Comparison of ENCODE assay signal across 8 cellular contexts in genomic region chr22:19109198-19110063, GRCh38. TPM values are rescaled to one million over a fixed set of nuclear protein-coding genes. Genes with fewer than 3 reads are reported as not detected.
A peak's percentile ranks its signal among the peaks of the same experiment; 100 is the strongest.
DNase-seq lines count a peak whose midpoint lies in the region; ATAC-seq and TF ChIP-seq lines count a peak whose summit lies in the region.

No MANE protein-coding gene starts in this region.

- H3K9me3 ChIP-seq in OCI-LY7 (ENCODE audit: low read length) (no peaks in the 10 kb centered on the region), suprapubic skin (no peaks in the 10 kb centered on the region), neural progenitor cell (ENCODE audit: low read depth) (no peaks in the 10 kb centered on the region)

- H3K9ac ChIP-seq in neural progenitor cell = no peak overlapping the region

- H3K4me1 Mint-ChIP-seq in neural progenitor cell = peaks cover 32% of the 10 kb centered on the region

- DNase-seq in OCI-LY7 (ENCODE audit: low spot score) (peak; percentile 75), amniotic epithelial cell (ENCODE audit: low read depth) (peak; percentile 95), kidney tubule cell (ENCODE audit: low spot score) (peak; percentile 50), suprapubic skin (ENCODE audit: low spot score in 2 of 2) (peak in 1 of 2 donors; percentile 82), neural progenitor cell (ENCODE audit: low spot score) (no peak), anterior cingulate cortex (lab: John Stamatoyannopoulos, UW) (no peak)

- CTCF ChIA-PET in OCI-LY7 (lab: Charles Lee; ENCODE audit: unreplicated experiment) = interaction anchor here (0.7 kb wide), 1 partner anchor 10 kb away, joined by 7 read pairs; no protein-coding TSS in a partner anchor

- WGBS in suprapubic skin = 29% methylated on average over 7 of the region's 7 CpGs

- H3K27ac ChIP-seq in OCI-LY7 (ENCODE audit: low read depth, low read length, poor library complexity, severe bottlenecking) (peak overlapping the region; percentile 19), suprapubic skin (peak overlapping the region; percentile 52), neural progenitor cell (no peak overlapping the region)

- peaks cover 28% of the 10 kb centered on the region for H3K4me1 ChIP-seq in OCI-LY7 (ENCODE audit: insufficient read depth, low read length, poor library complexity, severe bottlenecking)
- H3K4me1 ChIP-seq in suprapubic skin = peaks cover 59% of the 10 kb centered on the region
- peaks cover 20% of the 10 kb centered on the region for H3K4me1 ChIP-seq in neural progenitor cell

- peak; percentile 86 for ATAC-seq in GM18868 (IDR thresholded peaks at IDR 0.05; ENCODE audit: unreplicated experiment)
- peak; percentile 83 for ATAC-seq in HG02884 (IDR thresholded peaks at IDR 0.05; ENCODE audit: unreplicated experiment)

- H3K27ac Mint-ChIP-seq in neural progenitor cell = no peak overlapping the region

- peaks cover 6% of the 10 kb centered on the region for H3F3A ChIP-seq in neural progenitor cell (ENCODE audit: low read depth)

- no peaks in the 10 kb centered on the region for H3K9me2 ChIP-seq in OCI-LY7 (ENCODE audit: insufficient read depth, low read length)

- H3K4me3 ChIP-seq in OCI-LY7 (ENCODE audit: low read depth, low read length, poor library complexity, severe bottlenecking) (peak overlapping the region; percentile 40), suprapubic skin (no peak overlapping the region), neural progenitor cell (no peak overlapping the region)

- H3K36me3 ChIP-seq in OCI-LY7 (ENCODE audit: insufficient read depth, low read length) (peaks cover 18% of the 10 kb centered on the region), suprapubic skin (no peaks in the 10 kb centered on the region), neural progenitor cell (no peaks in the 10 kb centered on the region)

- no peak overlapping the region for H3K4me3 Mint-ChIP-seq in neural progenitor cell

- intact Hi-C loops in OCI-LY7 (cut with micrococcal nuclease; ENCODE audit: unreplicated experiment) = no loop called here

- peaks cover 82% of the 10 kb centered on the region for H3K79me2 ChIP-seq in OCI-LY7 (ENCODE audit: insufficient read depth, low read depth, low read length)
- peaks cover 100% of the 10 kb centered on the region for H3K79me2 ChIP-seq in neural progenitor cell (ENCODE audit: low read depth)

- no TSS peak for BruUV-seq in OCI-LY7 (replicated peaks; lab: Mats Ljungman, UMichigan)

- H3K9me3 Mint-ChIP-seq in neural progenitor cell = no peaks in the 10 kb centered on the region

- TF ChIP-seq CTCF in OCI-LY7 (conservative IDR thresholded peaks at IDR 0.05; ENCODE audit: low read length) (no peak), suprapubic skin (IDR thresholded peaks at IDR 0.05) (no peak), neural progenitor cell (IDR thresholded peaks at IDR 0.05) (no peak)

- H2AFZ ChIP-seq in OCI-LY7 (ENCODE audit: low read length) = no peak overlapping the region
- H2AFZ ChIP-seq in neural progenitor cell (replicated peaks) = no peak overlapping the region

- H3K4me2 ChIP-seq in OCI-LY7 (ENCODE audit: low read length) (peak overlapping the region; percentile 64), neural progenitor cell (no peak overlapping the region)

- H3K36me3 Mint-ChIP-seq in neural progenitor cell = peaks cover 6% of the 10 kb centered on the region

- no peaks in the 10 kb centered on the region for H3K27me3 ChIP-seq in suprapubic skin
- H3K27me3 ChIP-seq in neural progenitor cell = no peaks in the 10 kb centered on the region

- no peak for TF ChIP-seq POLR2A in suprapubic skin (IDR thresholded peaks at IDR 0.05)

- H3K27me3 Mint-ChIP-seq in neural progenitor cell (ENCODE audit: insufficient read depth, low read depth) = peaks cover 2% of the 10 kb centered on the region

- TF ChIP-seq EP300 in suprapubic skin (IDR thresholded peaks at IDR 0.05) = no peak

- POLR2A ChIA-PET in OCI-LY7 (lab: Charles Lee) = interaction anchor here (0.6 to 1.3 kb wide), 2 partner anchors 9 to 10 kb away, joined by 3 read pairs; no protein-coding TSS in a partner anchor

- peaks cover 23% of the 10 kb centered on the region for H4K20me1 ChIP-seq in OCI-LY7 (ENCODE audit: insufficient read depth, low read length)
- H4K20me1 ChIP-seq in neural progenitor cell (ENCODE audit: low read depth) = peaks cover 97% of the 10 kb centered on the region

RNA-seq across cellular contexts. Expression of gene DGCR2, which starts 12.8 kb away (rescaled TPM):
- 26.6 and 29.7 TPM in 2 replicates for total RNA-seq in OCI-LY7 (2014; rRNA removed; shearing (Covaris generic))
- total RNA-seq in OCI-LY7 (2022) (26.9 and 27.6 TPM in 2 replicates), suprapubic skin (100 to 1,000 TPM; 115 to 172 (median 130) TPM), neural progenitor cell (ENCODE audit: low replicate concordance) (20.6 and 50.9 TPM in 2 replicates)

RNA-seq across cellular contexts. Expression of gene TSSK2, which starts 21.7 kb away (rescaled TPM):
- not detected in 2 replicates for total RNA-seq in OCI-LY7 (2014; rRNA removed; shearing (Covaris generic))
- total RNA-seq in OCI-LY7 (2022) (not detected in 2 replicates), suprapubic skin (not detected), neural progenitor cell (ENCODE audit: low replicate concordance) (not detected in 2 replicates)

RNA-seq across cellular contexts. Expression of gene ESS2, which starts 35.0 kb away (rescaled TPM):
- total RNA-seq in OCI-LY7 (2014; rRNA removed; shearing (Covaris generic)) = 8.0 and 13.4 TPM in 2 replicates
- total RNA-seq in OCI-LY7 (2022) (14.1 and 15.7 TPM in 2 replicates), suprapubic skin (10 to 100 TPM; 22.4 to 26.0 (median 24.0) TPM), neural progenitor cell (ENCODE audit: low replicate concordance) (7.2 and 12.5 TPM in 2 replicates)

RNA-seq across cellular contexts. Expression of gene GSC2, which starts 40.7 kb away (rescaled TPM):
- total RNA-seq in OCI-LY7 (2014; rRNA removed; shearing (Covaris generic)) = not detected in 2 replicates
- total RNA-seq in OCI-LY7 (2022) = not detected in 2 replicates
- not detected for total RNA-seq in suprapubic skin
- not detected in 2 replicates for total RNA-seq in neural progenitor cell (ENCODE audit: low replicate concordance)

Comparison
In these comparisons a context has a peak if more than half of its experiments do, and no peak if none do; other contexts are left out.
1. DNase-seq: peak in OCI-LY7 (single experiment), amniotic epithelial cell (single experiment) and kidney tubule cell (single experiment); none in neural progenitor cell (single experiment) and anterior cingulate cortex (0 of 58).